In the genomic region with DNA sequence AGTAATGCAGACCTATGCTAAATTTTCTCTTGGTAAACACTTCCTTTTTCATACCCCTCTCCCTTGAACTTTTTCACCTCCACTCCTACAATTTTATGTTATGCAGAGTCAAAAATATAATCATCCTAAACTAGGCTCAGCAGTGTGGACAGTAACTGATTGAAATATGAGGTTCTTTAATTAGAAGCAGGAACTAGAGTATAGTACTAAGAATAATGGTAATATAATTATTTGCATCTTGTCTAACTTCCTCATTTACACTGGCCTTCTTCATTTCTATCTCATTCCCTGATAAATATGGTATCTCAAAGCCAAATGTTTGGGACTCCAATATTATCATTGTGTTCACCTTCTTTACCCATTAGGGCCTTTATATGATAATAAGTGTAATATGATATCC, we compare ENCODE assay signal across 9 cellular contexts. TPM values are rescaled to one million over a fixed set of nuclear protein-coding genes. Genes with fewer than 3 reads are reported as not detected.
A peak's percentile ranks its signal among the peaks of the same experiment; 100 is the strongest.
DNase-seq lines count a peak whose midpoint lies in the region; ATAC-seq and TF ChIP-seq lines count a peak whose summit lies in the region.
"Had no signal": no experiment of that assay in that cellular context is flagged by ENCODE, and none has a peak within 500 bp of the region (broad histone marks: within the 10 kb centered on the region; RNA-seq: fewer than 3 reads in every experiment).

No MANE protein-coding gene starts in this region.

- ATAC-seq in GM19328 (IDR thresholded peaks at IDR 0.05; ENCODE audit: unreplicated experiment) (peak; percentile 73), HG02610 (IDR thresholded peaks at IDR 0.05; ENCODE audit: unreplicated experiment) (peak; percentile 64), HG03520 (IDR thresholded peaks at IDR 0.05; ENCODE audit: unreplicated experiment) (peak; percentile 76)
- ATAC-seq in naive thymus-derived CD4-positive, alpha-beta T cell: peak; percentile 45
- no peak for ATAC-seq in activated CD8-positive, alpha-beta T cell treated with anti-CD3 and anti-CD28 coated beads for 36 hours

- POLR2A ChIA-PET in naive thymus-derived CD4-positive, alpha-beta T cell (lab: Charles Lee): no interaction called here
- POLR2A ChIA-PET in activated CD8-positive, alpha-beta T cell treated with anti-CD3 and anti-CD28 coated beads for 36 hours (lab: Charles Lee): no interaction called here

- H3K4me1 Mint-ChIP-seq in naive thymus-derived CD4-positive, alpha-beta T cell: no peaks in the 10 kb centered on the region
- no peaks in the 10 kb centered on the region for H3K4me1 Mint-ChIP-seq in activated CD8-positive, alpha-beta T cell treated with anti-CD3 and anti-CD28 coated beads for 36 hours (ENCODE audit: low read depth)

- intact Hi-C loops in naive thymus-derived CD4-positive, alpha-beta T cell (cut with micrococcal nuclease): no loop called here
- intact Hi-C loops in activated CD8-positive, alpha-beta T cell treated with anti-CD3 and anti-CD28 coated beads for 36 hours (cut with micrococcal nuclease): no loop called here

- H3K9me3 Mint-ChIP-seq in naive thymus-derived CD4-positive, alpha-beta T cell: no peaks in the 10 kb centered on the region
- H3K9me3 Mint-ChIP-seq in activated CD8-positive, alpha-beta T cell treated with anti-CD3 and anti-CD28 coated beads for 36 hours: no peaks in the 10 kb centered on the region

- TF ChIP-seq CTCF in activated CD8-positive, alpha-beta T cell treated with anti-CD3 and anti-CD28 coated beads for 36 hours (IDR thresholded peaks at IDR 0.05): no peak

- no peaks in the 10 kb centered on the region for H3K36me3 ChIP-seq in naive thymus-derived CD4-positive, alpha-beta T cell (ENCODE audit: control insufficient read depth in 2 of 3, insufficient read depth in 3 of 3, low read length in 3 of 3)

- H3K9me3 ChIP-seq in naive thymus-derived CD4-positive, alpha-beta T cell (ENCODE audit: control insufficient read depth in 2 of 3, low read length in 3 of 3): no peaks in the 10 kb centered on the region

- peaks cover 0 to 24% (median 21%) of the 10 kb centered on the region in 5 donors for H3K36me3 Mint-ChIP-seq in naive thymus-derived CD4-positive, alpha-beta T cell
- H3K36me3 Mint-ChIP-seq in activated CD8-positive, alpha-beta T cell treated with anti-CD3 and anti-CD28 coated beads for 36 hours (ENCODE audit: low read depth): no peaks in the 10 kb centered on the region
- H3K36me3 Mint-ChIP-seq: mesothelial cell of epicardium had no signal

- CTCF ChIA-PET in naive thymus-derived CD4-positive, alpha-beta T cell (lab: Charles Lee): no interaction called here
- CTCF ChIA-PET in activated CD8-positive, alpha-beta T cell treated with anti-CD3 and anti-CD28 coated beads for 36 hours (lab: Charles Lee): no interaction called here

- no peak overlapping the region for H3K4me3 ChIP-seq in naive thymus-derived CD4-positive, alpha-beta T cell (ENCODE audit: low read length)

- no peak for DNase-seq in naive thymus-derived CD4-positive, alpha-beta T cell
- DNase-seq in OCI-M2 (lab: John Stamatoyannopoulos, UW; ENCODE audit: unreplicated experiment) (no peak), NCI-H748 treated with DMSO at 0.1 percent for 48 hours (lab: John Stamatoyannopoulos, UW) (no peak)
- DNase-seq in activated CD8-positive, alpha-beta T cell treated with anti-CD3 and anti-CD28 coated beads for 36 hours: no peak
- DNase-seq: anterior cingulate cortex had no signal

- H3K27me3 ChIP-seq in naive thymus-derived CD4-positive, alpha-beta T cell (ENCODE audit: control insufficient read depth in 2 of 2, insufficient read depth in 2 of 2, low read length in 2 of 2): no peaks in the 10 kb centered on the region

- no peaks in the 10 kb centered on the region for H3K4me1 ChIP-seq in naive thymus-derived CD4-positive, alpha-beta T cell (ENCODE audit: control insufficient read depth in 2 of 2, insufficient read depth in 2 of 2, low read length in 2 of 2)

- no peak overlapping the region for H3K27ac Mint-ChIP-seq in naive thymus-derived CD4-positive, alpha-beta T cell
- no peak overlapping the region for H3K27ac Mint-ChIP-seq in activated CD8-positive, alpha-beta T cell treated with anti-CD3 and anti-CD28 coated beads for 36 hours
- H3K27ac Mint-ChIP-seq: mesothelial cell of epicardium had no signal

- peaks cover 0 to 10% (median 0%) of the 10 kb centered on the region in 5 donors for H3K27me3 Mint-ChIP-seq in naive thymus-derived CD4-positive, alpha-beta T cell
- H3K27me3 Mint-ChIP-seq in activated CD8-positive, alpha-beta T cell treated with anti-CD3 and anti-CD28 coated beads for 36 hours: no peaks in the 10 kb centered on the region

- no peak overlapping the region for H3K4me3 Mint-ChIP-seq in naive thymus-derived CD4-positive, alpha-beta T cell
- no peak overlapping the region for H3K4me3 Mint-ChIP-seq in activated CD8-positive, alpha-beta T cell treated with anti-CD3 and anti-CD28 coated beads for 36 hours
- H3K4me3 Mint-ChIP-seq: mesothelial cell of epicardium had no signal

- H3K27ac ChIP-seq in naive thymus-derived CD4-positive, alpha-beta T cell (ENCODE audit: low read depth, low read length): no peak overlapping the region

RNA-seq across cellular contexts. Expression of a gene that starts 21.7 kb away (rescaled TPM):
- total RNA-seq in naive thymus-derived CD4-positive, alpha-beta T cell: 10 to 100 TPM in 2 of 5 experiments, 1 to 10 TPM in 3; 2.5 to 20.3 (median 3.7) TPM
- not detected for polyA plus RNA-seq in naive thymus-derived CD4-positive, alpha-beta T cell
- 1 to 10 TPM; 1.9 to 2.8 TPM for total RNA-seq in activated CD8-positive, alpha-beta T cell treated with anti-CD3 and anti-CD28 coated beads for 36 hours
